Comparison of ENCODE assay signal across 32 cellular contexts in genomic region chr16:71698491-71698890, GRCh38.
"Had no signal": no experiment of that assay in that cellular context is flagged by ENCODE, and none has a peak within 500 bp of the region (broad histone marks: within the 10 kb centered on the region; RNA-seq: fewer than 3 reads in every experiment).

No MANE protein-coding gene starts in this region.

- H3K36me3 Mint-ChIP-seq: natural killer cell had no signal

- H3K4me1 ChIP-seq: left lung, lower lobe of right lung, neural progenitor cell, parathyroid adenoma, right atrium auricular region, tibial nerve, uterus had no signal

- ATAC-seq: left colon; left lung; lower lobe of right lung; natural killer cell; sciatic nerve; stimulated activated effector memory CD8-positive, alpha-beta T cell treated with anti-CD3 and anti-CD28 coated beads, Interleukin-12 subunit alpha, Interleukin-12 subunit beta, amount 100 ng/mL, for 72 hours; stimulated activated naive CD8-positive, alpha-beta T cell treated with anti-CD3 and anti-CD28 coated beads, Interleukin-15, amount 100 ng/mL, for 72 hours had no signal

- H3K4me1 Mint-ChIP-seq: immature natural killer cell; mesothelial cell of epicardium; nephron progenitor cell; neural progenitor cell; stimulated activated effector memory CD8-positive, alpha-beta T cell treated with anti-CD3 and anti-CD28 coated beads, Interleukin-12 subunit alpha, Interleukin-12 subunit beta, amount 100 ng/mL, for 72 hours; stimulated activated naive CD8-positive, alpha-beta T cell treated with anti-CD3 and anti-CD28 coated beads, Interleukin-15, amount 100 ng/mL, for 72 hours had no signal

- H3K4me3 ChIP-seq: left lung, lower lobe of right lung, neural progenitor cell, right atrium auricular region, skin epidermis, tibial nerve, uterus had no signal

- H3K27me3 ChIP-seq: left lung, neural progenitor cell, neutrophil, right atrium auricular region, tibial nerve, uterus had no signal

- H3K4me2 ChIP-seq: neural progenitor cell had no signal

- H3K36me3 ChIP-seq: left lung, neural progenitor cell, neutrophil, uterus had no signal

- DNase-seq: hypothalamus; immature natural killer cell; kidney; left colon; left lung; lower lobe of right lung; mammary epithelial cell; mesendoderm; naive B cell; natural killer cell; nephron progenitor cell; occipital lobe; stimulated activated CD4-positive, alpha-beta T cell treated with anti-CD3 and anti-CD28 coated beads, Interleukin-12 subunit alpha, Interleukin-12 subunit beta, amount 100 ng/mL, for 4 hours; stimulated activated CD4-positive, alpha-beta T cell treated with anti-CD3 and anti-CD28 coated beads, Interleukin-15, amount 100 ng/mL, for 24 hours; stimulated activated CD4-positive, alpha-beta T cell treated with anti-CD3 and anti-CD28 coated beads, Interleukin-2, amount 100 ng/mL, for 24 hours; stimulated activated CD4-positive, alpha-beta T cell treated with anti-CD3 and anti-CD28 coated beads, Interleukin-4, amount 100 ng/mL, for 24 hours; stimulated activated naive CD4-positive, alpha-beta T cell treated with Interleukin-2 at 50 U/mL for 16 hours; stimulated activated naive CD8-positive, alpha-beta T cell treated with anti-CD3 and anti-CD28 coated beads, Interleukin-15, amount 100 ng/mL, for 72 hours; substantia nigra; uterus had no signal

- H3K9me3 Mint-ChIP-seq: immature natural killer cell; mesothelial cell of epicardium; naive B cell; natural killer cell; nephron progenitor cell; neural progenitor cell; stimulated activated effector memory CD8-positive, alpha-beta T cell treated with anti-CD3 and anti-CD28 coated beads, Interleukin-12 subunit alpha, Interleukin-12 subunit beta, amount 100 ng/mL, for 72 hours; stimulated activated naive CD8-positive, alpha-beta T cell treated with anti-CD3 and anti-CD28 coated beads, Interleukin-15, amount 100 ng/mL, for 72 hours; type B pancreatic cell had no signal

- H3K27ac Mint-ChIP-seq: immature natural killer cell; mesothelial cell of epicardium; natural killer cell; nephron progenitor cell; neural progenitor cell; progenitor cell of endocrine pancreas; stimulated activated effector memory CD8-positive, alpha-beta T cell treated with anti-CD3 and anti-CD28 coated beads, Interleukin-12 subunit alpha, Interleukin-12 subunit beta, amount 100 ng/mL, for 72 hours; type B pancreatic cell had no signal

- H2AFZ ChIP-seq: neural progenitor cell, parathyroid adenoma had no signal

- H3K27me3 Mint-ChIP-seq: naive B cell; progenitor cell of endocrine pancreas; stimulated activated naive CD8-positive, alpha-beta T cell treated with anti-CD3 and anti-CD28 coated beads, Interleukin-15, amount 100 ng/mL, for 72 hours; type B pancreatic cell had no signal

- H3K9me3 ChIP-seq: left lung, lower lobe of right lung, neutrophil, right atrium auricular region, tibial nerve, uterus had no signal

- H3K9ac ChIP-seq: neural progenitor cell, parathyroid adenoma had no signal

- H3K27ac ChIP-seq: left lung, lower lobe of right lung, neural progenitor cell, neutrophil, parathyroid adenoma, right atrium auricular region, skin epidermis, tibial nerve, uterus had no signal

- FAIRE-seq: islet of Langerhans, kidney had no signal

- H3K4me3 Mint-ChIP-seq: immature natural killer cell; mesothelial cell of epicardium; natural killer cell; nephron progenitor cell; neural progenitor cell; stimulated activated effector memory CD8-positive, alpha-beta T cell treated with anti-CD3 and anti-CD28 coated beads, Interleukin-12 subunit alpha, Interleukin-12 subunit beta, amount 100 ng/mL, for 72 hours; stimulated activated naive CD8-positive, alpha-beta T cell treated with anti-CD3 and anti-CD28 coated beads, Interleukin-15, amount 100 ng/mL, for 72 hours; type B pancreatic cell had no signal
